ENCODE assay signal across 20 cellular contexts in the genomic region with DNA sequence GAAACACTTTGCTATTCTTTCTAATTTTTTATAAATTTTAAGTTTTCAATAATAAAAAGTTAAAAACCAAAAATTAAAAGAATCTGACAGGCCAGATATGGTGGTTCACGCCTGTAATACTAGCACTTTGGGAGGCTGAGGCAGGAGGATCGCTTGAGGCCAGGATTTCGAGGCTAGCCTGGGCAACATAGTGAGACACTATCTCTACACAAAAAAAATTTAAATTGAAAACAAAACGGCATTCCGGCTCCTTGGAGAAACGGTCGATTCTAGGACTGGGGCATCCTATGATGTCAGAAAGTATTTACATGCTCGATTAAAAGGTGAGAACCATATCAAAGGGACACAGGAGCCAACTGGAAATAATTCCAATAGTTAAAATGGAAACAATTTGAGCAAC. TPM values are rescaled to one million over a fixed set of nuclear protein-coding genes. Genes with fewer than 3 reads are reported as not detected.
DNase-seq lines count a peak whose midpoint lies in the region; ATAC-seq and TF ChIP-seq lines count a peak whose summit lies in the region.
"Had no signal": no experiment of that assay in that cellular context is flagged by ENCODE, and none has a peak within 500 bp of the region (broad histone marks: within the 10 kb centered on the region; RNA-seq: fewer than 3 reads in every experiment).

No MANE protein-coding gene starts in this region.

- H2AFZ ChIP-seq in neuron (ENCODE audit: low read depth, low read length), result peak overlapping the region; percentile 9

- TF ChIP-seq CTCF in activated CD8-positive, alpha-beta T cell treated with anti-CD3 and anti-CD28 coated beads for 36 hours (IDR thresholded peaks at IDR 0.05), result no peak
- no peak for TF ChIP-seq CTCF in CD8-positive, alpha-beta T cell (IDR thresholded peaks at IDR 0.05)

- H3K36me3 ChIP-seq in CD8-positive, alpha-beta T cell (ENCODE audit: insufficient read depth, low read length), result no peaks in the 10 kb centered on the region
- H3K36me3 ChIP-seq in neuron (ENCODE audit: insufficient read depth, low read length), result no peaks in the 10 kb centered on the region
- H3K36me3 ChIP-seq: right atrium auricular region, SJSA1, upper lobe of left lung had no signal

- POLR2A ChIA-PET in activated CD8-positive, alpha-beta T cell treated with anti-CD3 and anti-CD28 coated beads for 36 hours (lab: Charles Lee), result interaction anchor here (0.8 to 14.0 kb wide), 6 partner anchors 11 to 31 kb away, joined by 3 to 251 read pairs (median 6); no protein-coding TSS in a partner anchor
- POLR2A ChIA-PET in activated CD8-positive, alpha-beta T cell treated with anti-CD3 and anti-CD28 coated beads, Interleukin-2, amount 10 ng/mL, durations not matched to agents 7 days and 5 days (lab: Charles Lee), result interaction anchor here (1.2 to 13.0 kb wide), 2 partner anchors 10 to 17 kb away, joined by 12 to 275 read pairs; no protein-coding TSS in a partner anchor
- POLR2A ChIA-PET in CD8-positive, alpha-beta T cell (lab: Charles Lee), result interaction anchor here (1.7 to 14.9 kb wide), 7 partner anchors 8 to 105 kb away, joined by 6 to 359 read pairs (median 14); no protein-coding TSS in a partner anchor

- H3K9me3 Mint-ChIP-seq in activated CD8-positive, alpha-beta T cell treated with anti-CD3 and anti-CD28 coated beads for 36 hours, result peaks cover 2% of the 10 kb centered on the region
- H3K9me3 Mint-ChIP-seq in activated CD8-positive, alpha-beta T cell treated with anti-CD3 and anti-CD28 coated beads, Interleukin-2, amount 10 ng/mL, durations not matched to agents 7 days and 5 days (ENCODE audit: insufficient read depth), result peaks cover 5% of the 10 kb centered on the region
- H3K9me3 Mint-ChIP-seq in CD8-positive, alpha-beta T cell, result no peaks in the 10 kb centered on the region
- H3K9me3 Mint-ChIP-seq in activated naive CD8-positive, alpha-beta T cell treated with anti-CD3 and anti-CD28 coated beads, Interleukin-2, amount 50 U/mL, for 24 hours, result no peaks in the 10 kb centered on the region
- H3K9me3 Mint-ChIP-seq: activated T-helper 2 cell treated with anti-CD3 and anti-CD28 coated beads, Interferon-gamma antibody, Interleukin-2, Interleukin-4, amounts not matched to agents 10 μg/mL and 5 μg/mL and 100 μg/mL, durations not matched to agents 14 hours and 24 hours and 36 hours had no signal

- H3K4me1 ChIP-seq in CD8-positive, alpha-beta T cell (ENCODE audit: insufficient read depth, low read length), result peaks cover 73% of the 10 kb centered on the region
- H3K4me1 ChIP-seq in neuron (ENCODE audit: insufficient read depth, low read length), result peaks cover 9% of the 10 kb centered on the region
- H3K4me1 ChIP-seq: right atrium auricular region had no signal

- H3K27ac ChIP-seq in CD8-positive, alpha-beta T cell (ENCODE audit: low read depth, low read length), result no peak overlapping the region
- H3K27ac ChIP-seq: SJSA1 had no signal

- H3K9me3 ChIP-seq in CD8-positive, alpha-beta T cell (ENCODE audit: low read length), result no peaks in the 10 kb centered on the region
- H3K9me3 ChIP-seq in neuron (ENCODE audit: low read length), result no peaks in the 10 kb centered on the region
- H3K9me3 ChIP-seq: right atrium auricular region, SJSA1, upper lobe of left lung had no signal

- intact Hi-C loops in activated CD8-positive, alpha-beta T cell treated with anti-CD3 and anti-CD28 coated beads for 36 hours (cut with micrococcal nuclease), result no loop called here
- intact Hi-C loops in CD8-positive, alpha-beta T cell (cut with DNase I, micrococcal nuclease), result no loop called here

- no peak overlapping the region for H3K4me3 ChIP-seq in CD8-positive, alpha-beta T cell (ENCODE audit: low read depth, low read length)
- no peak overlapping the region for H3K4me3 ChIP-seq in neuron (ENCODE audit: low read length)
- H3K4me3 ChIP-seq: right atrium auricular region, SJSA1, upper lobe of left lung had no signal

- H3K36me3 Mint-ChIP-seq in activated CD8-positive, alpha-beta T cell treated with anti-CD3 and anti-CD28 coated beads for 36 hours (ENCODE audit: low read depth), result peaks cover 5% of the 10 kb centered on the region
- H3K36me3 Mint-ChIP-seq in activated CD8-positive, alpha-beta T cell treated with anti-CD3 and anti-CD28 coated beads, Interleukin-2, amount 10 ng/mL, durations not matched to agents 7 days and 5 days (ENCODE audit: low read depth), result peaks cover 8% of the 10 kb centered on the region
- H3K36me3 Mint-ChIP-seq in CD8-positive, alpha-beta T cell, result no peaks in the 10 kb centered on the region
- peaks cover 3% of the 10 kb centered on the region for H3K36me3 Mint-ChIP-seq in activated naive CD8-positive, alpha-beta T cell treated with anti-CD3 and anti-CD28 coated beads, Interleukin-2, amount 50 U/mL, for 24 hours (ENCODE audit: low read depth)

- H3K4me1 Mint-ChIP-seq in activated CD8-positive, alpha-beta T cell treated with anti-CD3 and anti-CD28 coated beads for 36 hours (ENCODE audit: low read depth), result peaks cover 63% of the 10 kb centered on the region
- H3K4me1 Mint-ChIP-seq in activated CD8-positive, alpha-beta T cell treated with anti-CD3 and anti-CD28 coated beads, Interleukin-2, amount 10 ng/mL, durations not matched to agents 7 days and 5 days (ENCODE audit: low read depth), result peaks cover 72% of the 10 kb centered on the region
- H3K4me1 Mint-ChIP-seq in CD8-positive, alpha-beta T cell (ENCODE audit: low read depth), result peaks cover 72% of the 10 kb centered on the region
- H3K4me1 Mint-ChIP-seq in activated naive CD8-positive, alpha-beta T cell treated with anti-CD3 and anti-CD28 coated beads, Interleukin-2, amount 50 U/mL, for 24 hours, result peaks cover 78% of the 10 kb centered on the region

- no peak overlapping the region for H3K4me3 Mint-ChIP-seq in activated CD8-positive, alpha-beta T cell treated with anti-CD3 and anti-CD28 coated beads for 36 hours
- no peak overlapping the region for H3K4me3 Mint-ChIP-seq in activated CD8-positive, alpha-beta T cell treated with anti-CD3 and anti-CD28 coated beads, Interleukin-2, amount 10 ng/mL, durations not matched to agents 7 days and 5 days
- no peak overlapping the region for H3K4me3 Mint-ChIP-seq in CD8-positive, alpha-beta T cell
- no peak overlapping the region for H3K4me3 Mint-ChIP-seq in activated naive CD8-positive, alpha-beta T cell treated with anti-CD3 and anti-CD28 coated beads, Interleukin-2, amount 50 U/mL, for 24 hours

- CTCF ChIA-PET in activated CD8-positive, alpha-beta T cell treated with anti-CD3 and anti-CD28 coated beads for 36 hours (lab: Charles Lee), result interaction anchor here (1.2 to 6.4 kb wide), 8 partner anchors 9 to 32 kb away, joined by 5 to 64 read pairs (median 12); no protein-coding TSS in a partner anchor
- CTCF ChIA-PET in activated CD8-positive, alpha-beta T cell treated with anti-CD3 and anti-CD28 coated beads, Interleukin-2, amount 10 ng/mL, durations not matched to agents 7 days and 5 days (lab: Charles Lee), result interaction anchor here (1.0 to 4.7 kb wide), 10 partner anchors 8 to 37 kb away, joined by 3 to 48 read pairs (median 18); no protein-coding TSS in a partner anchor
- CTCF ChIA-PET in CD8-positive, alpha-beta T cell (lab: Charles Lee), result interaction anchor here (0.9 to 5.9 kb wide), 9 partner anchors 9 to 83 kb away, joined by 3 to 47 read pairs (median 17); no protein-coding TSS in a partner anchor

- ATAC-seq in activated CD8-positive, alpha-beta T cell treated with anti-CD3 and anti-CD28 coated beads for 36 hours, result no peak
- no peak for ATAC-seq in activated CD8-positive, alpha-beta T cell treated with anti-CD3 and anti-CD28 coated beads, Interleukin-2, amount 10 ng/mL, durations not matched to agents 7 days and 5 days
- no peak for ATAC-seq in CD8-positive, alpha-beta T cell
- no peak for ATAC-seq in activated naive CD8-positive, alpha-beta T cell treated with anti-CD3 and anti-CD28 coated beads, Interleukin-2, amount 50 U/mL, for 24 hours
- ATAC-seq in HG03159 (IDR thresholded peaks at IDR 0.05; ENCODE audit: unreplicated experiment), result no peak
- no peak for ATAC-seq in GM19328 (IDR thresholded peaks at IDR 0.05; ENCODE audit: unreplicated experiment)
- ATAC-seq: Panc1 had no signal

- DNase-seq in activated CD8-positive, alpha-beta T cell treated with anti-CD3 and anti-CD28 coated beads for 36 hours, result no peak
- DNase-seq in activated CD8-positive, alpha-beta T cell treated with anti-CD3 and anti-CD28 coated beads, Interleukin-2, amount 10 ng/mL, durations not matched to agents 7 days and 5 days, result no peak
- DNase-seq in CD8-positive, alpha-beta T cell, result no peak
- DNase-seq in activated naive CD8-positive, alpha-beta T cell treated with anti-CD3 and anti-CD28 coated beads, Interleukin-2, amount 50 U/mL, for 24 hours, result no peak
- no peak for DNase-seq in COLO668 (lab: John Stamatoyannopoulos, UW; ENCODE audit: unreplicated experiment)
- DNase-seq: activated CD4-positive, CD25-positive, alpha-beta regulatory T cell; amygdala; C1 segment of cervical spinal cord; mammary epithelial cell; NCI-H2081 treated with DMSO at 0.1 percent for 48 hours; stimulated activated CD4-positive, alpha-beta T cell treated with anti-CD3 and anti-CD28 coated beads, Interleukin-12 subunit alpha, Interleukin-12 subunit beta, amount 100 ng/mL, for 4 hours; T1000; upper lobe of left lung had no signal

- peak overlapping the region; percentile 88 for H3K27ac Mint-ChIP-seq in activated CD8-positive, alpha-beta T cell treated with anti-CD3 and anti-CD28 coated beads for 36 hours
- no peak overlapping the region for H3K27ac Mint-ChIP-seq in activated CD8-positive, alpha-beta T cell treated with anti-CD3 and anti-CD28 coated beads, Interleukin-2, amount 10 ng/mL, durations not matched to agents 7 days and 5 days
- H3K27ac Mint-ChIP-seq in CD8-positive, alpha-beta T cell, result peak overlapping the region; percentile 49
- peak overlapping the region; percentile 88 for H3K27ac Mint-ChIP-seq in activated naive CD8-positive, alpha-beta T cell treated with anti-CD3 and anti-CD28 coated beads, Interleukin-2, amount 50 U/mL, for 24 hours

- H3K27me3 Mint-ChIP-seq in activated CD8-positive, alpha-beta T cell treated with anti-CD3 and anti-CD28 coated beads for 36 hours, result no peaks in the 10 kb centered on the region
- H3K27me3 Mint-ChIP-seq in activated CD8-positive, alpha-beta T cell treated with anti-CD3 and anti-CD28 coated beads, Interleukin-2, amount 10 ng/mL, durations not matched to agents 7 days and 5 days (ENCODE audit: low read depth), result no peaks in the 10 kb centered on the region
- H3K27me3 Mint-ChIP-seq in CD8-positive, alpha-beta T cell (ENCODE audit: low read depth), result no peaks in the 10 kb centered on the region
- no peaks in the 10 kb centered on the region for H3K27me3 Mint-ChIP-seq in activated naive CD8-positive, alpha-beta T cell treated with anti-CD3 and anti-CD28 coated beads, Interleukin-2, amount 50 U/mL, for 24 hours

- no peaks in the 10 kb centered on the region for H3K27me3 ChIP-seq in CD8-positive, alpha-beta T cell (ENCODE audit: insufficient read depth, low read length)
- H3K27me3 ChIP-seq in neuron (ENCODE audit: insufficient read depth, low read length), result no peaks in the 10 kb centered on the region
- H3K27me3 ChIP-seq: right atrium auricular region, SJSA1, upper lobe of left lung had no signal

RNA-seq across cellular contexts. Expression of a gene that starts 21.1 kb away (rescaled TPM):
- 100 to 1,000 TPM; 493 to 499 TPM for total RNA-seq in activated CD8-positive, alpha-beta T cell treated with anti-CD3 and anti-CD28 coated beads for 36 hours
- 100 to 1,000 TPM; 523 to 536 TPM for total RNA-seq in activated CD8-positive, alpha-beta T cell treated with anti-CD3 and anti-CD28 coated beads, Interleukin-2, amount 10 ng/mL, durations not matched to agents 7 days and 5 days
- 1,000 to 10,000 TPM; 1,266 to 1,281 TPM for total RNA-seq in CD8-positive, alpha-beta T cell

RNA-seq across cellular contexts. Expression of a gene that starts 45.9 kb away (rescaled TPM):
- total RNA-seq in activated CD8-positive, alpha-beta T cell treated with anti-CD3 and anti-CD28 coated beads for 36 hours, result 100 to 1,000 TPM; 107 to 122 TPM
- 10 to 100 TPM; 63.7 to 69.9 TPM for total RNA-seq in activated CD8-positive, alpha-beta T cell treated with anti-CD3 and anti-CD28 coated beads, Interleukin-2, amount 10 ng/mL, durations not matched to agents 7 days and 5 days
- 100 to 1,000 TPM; 148 to 159 TPM for total RNA-seq in CD8-positive, alpha-beta T cell

RNA-seq across cellular contexts. Expression of a gene that starts 46.7 kb away (rescaled TPM):
- total RNA-seq in activated CD8-positive, alpha-beta T cell treated with anti-CD3 and anti-CD28 coated beads for 36 hours, result 10 to 100 TPM; 23.0 to 24.6 TPM
- total RNA-seq in activated CD8-positive, alpha-beta T cell treated with anti-CD3 and anti-CD28 coated beads, Interleukin-2, amount 10 ng/mL, durations not matched to agents 7 days and 5 days, result 10 to 100 TPM; 19.7 to 21.1 TPM
- total RNA-seq in CD8-positive, alpha-beta T cell, result 10 to 100 TPM; 11.3 to 13.3 TPM
